Comparison of ENCODE assay signal across 19 cellular contexts in genomic region chr3:46950661-46951241, GRCh38. TPM values are rescaled to one million over a fixed set of nuclear protein-coding genes. Genes with fewer than 3 reads are reported as not detected.
DNase-seq lines count a peak whose midpoint lies in the region; ATAC-seq, FAIRE-seq and TF ChIP-seq lines count a peak whose summit lies in the region.
"Had no signal": no experiment of that assay in that cellular context is flagged by ENCODE, and none has a peak within 500 bp of the region (broad histone marks: within the 10 kb centered on the region; RNA-seq: fewer than 3 reads in every experiment).

No MANE protein-coding gene starts in this region.

- no peak overlapping the region for H3K27ac ChIP-seq in CD4-positive, CD25-positive, alpha-beta regulatory T cell (ENCODE audit: insufficient read depth, low read length, poor library complexity, severe bottlenecking)
- H3K27ac ChIP-seq in ascending aorta: no peak overlapping the region
- H3K27ac ChIP-seq: prostate gland had no signal

- DNase-seq in activated T-cell treated with anti-CD3 and anti-CD28 coated beads, Interleukin-2, amount 50 U/mL, for 72 hours: no peak
- DNase-seq in activated T-cell treated with anti-CD3 and anti-CD28 coated beads for 4 hours: no peak
- no peak for DNase-seq in CD4-positive, CD25-positive, alpha-beta regulatory T cell
- peak; percentile 50 for DNase-seq in chondrocyte (ENCODE audit: low spot score)
- no peak for DNase-seq in natural killer cell treated with Interleukin-12 subunit alpha and Interleukin-12 subunit beta and Interleukin-15 and Interleukin-18, amount 100 ng/mL, for 72 hours (ENCODE audit: low spot score)
- DNase-seq in H54 (ENCODE audit: insufficient read length, low spot score): no peak
- no peak for DNase-seq in NCI-H1930 (lab: John Stamatoyannopoulos, UW)
- DNase-seq in ascending aorta (ENCODE audit: low spot score in 2 of 2): no peak
- DNase-seq: ACHN; activated gamma-delta T cell treated with Interleukin-2 at 50 U/mL for 16 hours; CD8-positive, alpha-beta T cell; kidney glomerular epithelial cell; MG63; NCI-H774; stimulated activated CD4-positive, alpha-beta T cell treated with anti-CD3 and anti-CD28 coated beads, Interleukin-4, amount 100 ng/mL, for 4 hours had no signal

- H3K9me3 ChIP-seq in CD4-positive, CD25-positive, alpha-beta regulatory T cell (ENCODE audit: control insufficient read depth in 2 of 2, low read length in 2 of 2): no peaks in the 10 kb centered on the region
- H3K9me3 ChIP-seq in ascending aorta: no peaks in the 10 kb centered on the region
- H3K9me3 ChIP-seq: MG63, prostate gland, vagina had no signal

- H3K4me1 ChIP-seq in CD4-positive, CD25-positive, alpha-beta regulatory T cell (ENCODE audit: control insufficient read depth, insufficient read depth, low read length, poor library complexity, severe bottlenecking): peaks cover 92% of the 10 kb centered on the region
- H3K4me1 ChIP-seq in ascending aorta: peaks cover 16 to 38% of the 10 kb centered on the region in 2 donors

- peak overlapping the region; percentile 40 for H3K4me3 ChIP-seq in CD4-positive, CD25-positive, alpha-beta regulatory T cell (ENCODE audit: low read depth, low read length)
- no peak overlapping the region for H3K4me3 ChIP-seq in ascending aorta
- H3K4me3 ChIP-seq: MG63, prostate gland, vagina had no signal

- intact Hi-C loops in ascending aorta (cut with DNase I): no loop called here

- no peak for TF ChIP-seq CTCF in chondrocyte (IDR thresholded peaks at IDR 0.05)
- TF ChIP-seq CTCF in ascending aorta (IDR thresholded peaks at IDR 0.05): no peak

- H3K9me3 Mint-ChIP-seq in activated T-cell treated with anti-CD3 and anti-CD28 coated beads, Interleukin-2, amount 50 U/mL, for 72 hours: no peaks in the 10 kb centered on the region
- H3K9me3 Mint-ChIP-seq in CD4-positive, CD25-positive, alpha-beta regulatory T cell: no peaks in the 10 kb centered on the region
- H3K9me3 Mint-ChIP-seq in chondrocyte (ENCODE audit: low read depth): no peaks in the 10 kb centered on the region
- H3K9me3 Mint-ChIP-seq in natural killer cell treated with Interleukin-12 subunit alpha and Interleukin-12 subunit beta and Interleukin-15 and Interleukin-18, amount 100 ng/mL, for 72 hours: no peaks in the 10 kb centered on the region
- H3K9me3 Mint-ChIP-seq: CD8-positive, alpha-beta T cell; neural crest cell had no signal

- peaks cover 93% of the 10 kb centered on the region for H3K4me1 Mint-ChIP-seq in activated T-cell treated with anti-CD3 and anti-CD28 coated beads, Interleukin-2, amount 50 U/mL, for 72 hours (ENCODE audit: low read depth)
- peaks cover 19 to 94% (median 77%) of the 10 kb centered on the region in 4 donors for H3K4me1 Mint-ChIP-seq in CD4-positive, CD25-positive, alpha-beta regulatory T cell
- H3K4me1 Mint-ChIP-seq in chondrocyte (ENCODE audit: low read depth): peaks cover 48% of the 10 kb centered on the region
- peaks cover 81 to 88% of the 10 kb centered on the region in 2 donors for H3K4me1 Mint-ChIP-seq in natural killer cell treated with Interleukin-12 subunit alpha and Interleukin-12 subunit beta and Interleukin-15 and Interleukin-18, amount 100 ng/mL, for 72 hours (ENCODE audit: low read depth in 2 of 2)

- no peaks in the 10 kb centered on the region for H3K27me3 Mint-ChIP-seq in activated T-cell treated with anti-CD3 and anti-CD28 coated beads, Interleukin-2, amount 50 U/mL, for 72 hours (ENCODE audit: low read depth)
- no peaks in the 10 kb centered on the region for H3K27me3 Mint-ChIP-seq in CD4-positive, CD25-positive, alpha-beta regulatory T cell
- no peaks in the 10 kb centered on the region for H3K27me3 Mint-ChIP-seq in chondrocyte (ENCODE audit: low read depth)
- no peaks in the 10 kb centered on the region for H3K27me3 Mint-ChIP-seq in natural killer cell treated with Interleukin-12 subunit alpha and Interleukin-12 subunit beta and Interleukin-15 and Interleukin-18, amount 100 ng/mL, for 72 hours

- no peak for TF ChIP-seq POLR2A in H54 (IDR thresholded peaks at IDR 0.05; ENCODE audit: low read depth, low read length)

- H3K27ac Mint-ChIP-seq in activated T-cell treated with anti-CD3 and anti-CD28 coated beads, Interleukin-2, amount 50 U/mL, for 72 hours: peak overlapping the region; percentile 35
- peak overlapping the region in 2 of 3 donors; percentile 28 to 57 for H3K27ac Mint-ChIP-seq in CD4-positive, CD25-positive, alpha-beta regulatory T cell
- no peak overlapping the region for H3K27ac Mint-ChIP-seq in chondrocyte (ENCODE audit: unreplicated experiment)
- H3K27ac Mint-ChIP-seq in natural killer cell treated with Interleukin-12 subunit alpha and Interleukin-12 subunit beta and Interleukin-15 and Interleukin-18, amount 100 ng/mL, for 72 hours: peak overlapping the region in 1 of 2 donors; percentile 93

- no peak for FAIRE-seq in H54 (lab: Jason Lieb, UNC)

- no peak for ATAC-seq in activated T-cell treated with anti-CD3 and anti-CD28 coated beads, Interleukin-2, amount 50 U/mL, for 72 hours (replicated peaks in 1 of 2)
- ATAC-seq in CD4-positive, CD25-positive, alpha-beta regulatory T cell (ENCODE audit: low read depth in 2 of 2): no peak
- ATAC-seq in natural killer cell treated with Interleukin-12 subunit alpha and Interleukin-12 subunit beta and Interleukin-15 and Interleukin-18, amount 100 ng/mL, for 72 hours: no peak
- ATAC-seq: CD8-positive, alpha-beta T cell; Panc1 had no signal

- H3K4me3 Mint-ChIP-seq in activated T-cell treated with anti-CD3 and anti-CD28 coated beads, Interleukin-2, amount 50 U/mL, for 72 hours: no peak overlapping the region
- H3K4me3 Mint-ChIP-seq in CD4-positive, CD25-positive, alpha-beta regulatory T cell: peak overlapping the region in 2 of 4 donors; percentile 53 to 60
- H3K4me3 Mint-ChIP-seq in chondrocyte (ENCODE audit: unreplicated experiment): no peak overlapping the region
- peak overlapping the region; percentile 89 for H3K4me3 Mint-ChIP-seq in natural killer cell treated with Interleukin-12 subunit alpha and Interleukin-12 subunit beta and Interleukin-15 and Interleukin-18, amount 100 ng/mL, for 72 hours
- H3K4me3 Mint-ChIP-seq: neural crest cell had no signal

- H3K36me3 ChIP-seq in CD4-positive, CD25-positive, alpha-beta regulatory T cell (ENCODE audit: control insufficient read depth, insufficient read depth, low read length): no peaks in the 10 kb centered on the region
- no peaks in the 10 kb centered on the region for H3K36me3 ChIP-seq in ascending aorta
- H3K36me3 ChIP-seq: prostate gland, vagina had no signal

- H3K27me3 ChIP-seq in CD4-positive, CD25-positive, alpha-beta regulatory T cell (ENCODE audit: control insufficient read depth, insufficient read depth, low read length): no peaks in the 10 kb centered on the region
- H3K27me3 ChIP-seq in ascending aorta: no peaks in the 10 kb centered on the region
- H3K27me3 ChIP-seq: MG63, vagina had no signal

- peaks cover 0 to 6% of the 10 kb centered on the region in 2 donors for H3K36me3 Mint-ChIP-seq in activated T-cell treated with anti-CD3 and anti-CD28 coated beads, Interleukin-2, amount 50 U/mL, for 72 hours (ENCODE audit: insufficient read depth in 2 of 2)
- H3K36me3 Mint-ChIP-seq in CD4-positive, CD25-positive, alpha-beta regulatory T cell: peaks cover 9% of the 10 kb centered on the region
- peaks cover 3% of the 10 kb centered on the region for H3K36me3 Mint-ChIP-seq in chondrocyte (ENCODE audit: low read depth)
- H3K36me3 Mint-ChIP-seq in natural killer cell treated with Interleukin-12 subunit alpha and Interleukin-12 subunit beta and Interleukin-15 and Interleukin-18, amount 100 ng/mL, for 72 hours: peaks cover 5% of the 10 kb centered on the region

RNA-seq across cellular contexts. Expression of gene CCDC12, which starts 25.8 kb away (rescaled TPM):
- total RNA-seq in activated T-cell treated with anti-CD3 and anti-CD28 coated beads, Interleukin-2, amount 50 U/mL, for 72 hours: 10 to 100 TPM; 54.7 to 56.2 TPM
- 71.8 TPM for total RNA-seq in CD4-positive, CD25-positive, alpha-beta regulatory T cell
- polyA plus RNA-seq in CD4-positive, CD25-positive, alpha-beta regulatory T cell: 100 to 1,000 TPM in 3 of 4 donors, 10 to 100 TPM in 1; 90.4 to 116 (median 106) TPM
- total RNA-seq in chondrocyte: 21.8 to 23.3 TPM (median 22.3 TPM) in 3 replicates
- total RNA-seq in natural killer cell treated with Interleukin-12 subunit alpha and Interleukin-12 subunit beta and Interleukin-15 and Interleukin-18, amount 100 ng/mL, for 72 hours: 10 to 100 TPM; 58.0 to 89.8 TPM
- 34.3 TPM for total RNA-seq in ascending aorta

RNA-seq across cellular contexts. Expression of gene NBEAL2, which starts 28.7 kb away (rescaled TPM):
- total RNA-seq in activated T-cell treated with anti-CD3 and anti-CD28 coated beads, Interleukin-2, amount 50 U/mL, for 72 hours: 10 to 100 TPM; 84.0 to 87.4 TPM
- 429 TPM for total RNA-seq in CD4-positive, CD25-positive, alpha-beta regulatory T cell
- polyA plus RNA-seq in CD4-positive, CD25-positive, alpha-beta regulatory T cell: 10 to 100 TPM in 2 of 4 donors, 1 to 10 TPM in 2; 4.7 to 13.5 (median 8.6) TPM
- 15.9 to 18.1 TPM (median 16.5 TPM) in 3 replicates for total RNA-seq in chondrocyte
- total RNA-seq in natural killer cell treated with Interleukin-12 subunit alpha and Interleukin-12 subunit beta and Interleukin-15 and Interleukin-18, amount 100 ng/mL, for 72 hours: 100 to 1,000 TPM; 121 to 255 TPM
- 70.2 TPM for total RNA-seq in ascending aorta
